ENCODE assay signal across 8 cellular contexts in the genomic region with DNA sequence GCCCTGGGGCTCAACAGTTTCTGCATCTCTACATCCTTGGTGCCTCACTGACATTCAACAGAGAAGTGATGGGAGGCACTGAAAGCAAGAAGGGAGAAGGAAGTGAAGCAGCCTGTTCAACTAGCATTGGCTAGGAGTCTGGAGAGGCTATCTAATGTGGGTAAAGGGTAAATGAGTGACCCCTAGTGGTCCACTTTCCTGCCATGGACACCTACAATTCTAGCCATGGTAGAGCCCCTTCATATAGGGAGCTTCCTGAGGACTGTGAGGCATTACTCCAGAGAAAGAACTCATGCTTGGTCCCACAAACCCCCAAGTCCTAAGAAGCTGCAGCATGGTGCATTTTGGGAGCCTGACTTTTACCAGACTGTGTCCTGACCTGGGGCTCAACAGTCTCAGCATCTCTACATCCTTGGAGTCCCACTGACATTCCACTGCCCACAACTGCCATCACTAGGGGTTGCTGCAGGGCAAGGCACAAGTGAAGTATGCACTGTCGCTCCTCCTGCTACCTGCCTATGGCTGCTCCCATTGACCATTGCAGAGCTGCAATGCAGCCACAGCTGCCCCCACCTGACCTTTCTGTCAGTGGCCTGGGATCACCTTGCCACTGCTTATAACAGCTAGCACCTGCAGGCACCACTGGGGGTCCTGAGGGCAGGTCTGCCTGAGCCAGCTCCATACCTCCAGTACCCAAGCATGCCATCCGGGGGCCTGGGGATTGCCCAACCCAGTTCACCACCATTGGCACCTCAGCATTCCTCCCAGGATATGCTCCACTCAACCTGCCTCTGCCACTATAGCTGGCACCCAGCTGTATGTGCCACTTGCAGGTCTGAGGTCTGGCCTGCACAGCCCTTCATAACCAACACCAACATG. TPM values are rescaled to one million over a fixed set of nuclear protein-coding genes. Genes with fewer than 3 reads are reported as not detected.
DNase-seq lines count a peak whose midpoint lies in the region; ATAC-seq, FAIRE-seq and TF ChIP-seq lines count a peak whose summit lies in the region.

No MANE protein-coding gene starts in this region.

- no peak overlapping the region for H3K27ac ChIP-seq in heart right ventricle

- ATAC-seq in GM19324 (IDR thresholded peaks at IDR 0.05; ENCODE audit: low FRiP score, unreplicated experiment) (peak; percentile 57), heart right ventricle (peak in 4 of 8 donors; percentile 46 to 68 (median 49)), HG03439 (IDR thresholded peaks at IDR 0.05; ENCODE audit: unreplicated experiment) (no peak)

- TF ChIP-seq CTCF in BJ (IDR thresholded peaks at IDR 0.05; ENCODE audit: insufficient read depth, low read depth, low read length) (peak; percentile 13; the same call in 1 of the 2 replicates), heart right ventricle (IDR thresholded peaks at IDR 0.05) (peak in 7 of 9 donors; percentile 20 to 47 (median 36))

- FAIRE-seq in urothelium cell line (lab: Jason Lieb, UNC), result peak; percentile 50

- POLR2A ChIA-PET in BJ (lab: Charles Lee), result no interaction called here

- intact Hi-C loops in heart right ventricle (cut with DNase I), result loop anchor here in 2 of 10 donors (1.0 to 5.0 kb wide), 2 partner anchors 258 to 259 kb away; no protein-coding TSS in a partner anchor

- no peak for DNase-seq in BJ (ENCODE audit: low read depth)
- peak; percentile 93 for DNase-seq in SK-MEL-5 (ENCODE audit: low read depth, low spot score)
- DNase-seq in heart right ventricle, result no peak
- DNase-seq in urothelium cell line (ENCODE audit: low spot score), result peak; percentile 16
- DNase-seq in SKM-1 (lab: John Stamatoyannopoulos, UW; ENCODE audit: unreplicated experiment), result no peak
- no peak for DNase-seq in activated effector memory CD4-positive, alpha-beta T cell treated with anti-CD3 and anti-CD28 coated beads, Interleukin-2, amount 50 U/mL, for 16 hours

- H3K9me3 ChIP-seq in heart right ventricle, result peaks cover 0 to 24% (median 9%) of the 10 kb centered on the region in 11 donors

- H3K36me3 ChIP-seq in BJ (ENCODE audit: control insufficient read depth, insufficient read depth, low read length) (no peaks in the 10 kb centered on the region), heart right ventricle (no peaks in the 10 kb centered on the region)

- H3K4me3 ChIP-seq in BJ (ENCODE audit: low read depth, low read length) (no peak overlapping the region), heart right ventricle (no peak overlapping the region)

- in situ Hi-C loops in SK-MEL-5 (cut with HindIII; ENCODE audit: low pct_unique_long_range_greater_than_20kb, low sequenced_read_pairs), result no loop called here

- H3K4me1 ChIP-seq in heart right ventricle, result no peaks in the 10 kb centered on the region

- CTCF ChIA-PET in BJ (lab: Yijun Ruan, JAX), result interaction anchor here (0.8 to 1.2 kb wide), 3 partner anchors 9 to 36 kb away, joined by 3 read pairs; no protein-coding TSS in a partner anchor

- H3K27me3 ChIP-seq in BJ (ENCODE audit: control insufficient read depth, insufficient read depth, low read length) (no peaks in the 10 kb centered on the region), heart right ventricle (no peaks in the 10 kb centered on the region)

- WGBS in heart right ventricle, 2 donors, result 86 to 93% methylated on average over 2 of the region's 2 CpGs

RNA-seq across cellular contexts. Expression of gene CDK6, which starts 44.1 kb away (rescaled TPM):
- 29.2 and 29.8 TPM in 2 replicates for polyA plus RNA-seq in BJ (2011; rRNA removed)
- 55.3 and 58.4 TPM in 2 replicates for polyA minus RNA-seq in BJ (2011; rRNA and poly(A)+ RNA removed)
- total RNA-seq in SK-MEL-5 (2014; rRNA removed; shearing (Covaris generic)), result 26.9 and 31.0 TPM in 2 replicates
- polyA plus RNA-seq in SK-MEL-5 (2015; cell fraction: cytosol; rRNA removed), result 20.7 and 27.5 TPM in 2 replicates
- polyA plus RNA-seq in SK-MEL-5 (2015; cell fraction: nucleus; rRNA removed), result 14.2 and 30.9 TPM in 2 replicates
- 10 to 100 TPM; 12.9 to 31.5 (median 16.8) TPM for total RNA-seq in heart right ventricle
- 1 to 10 TPM; 2.6 to 3.0 TPM for polyA plus RNA-seq in heart right ventricle

Comparison
In these comparisons a context has a peak if more than half of its experiments do, and no peak if none do; other contexts are left out.
1. DNase-seq: peak in SK-MEL-5 (single experiment) and urothelium cell line (single experiment); none in BJ (single experiment), heart right ventricle (0 of 2), SKM-1 (single experiment) and activated effector memory CD4-positive, alpha-beta T cell treated with anti-CD3 and anti-CD28 coated beads, Interleukin-2, amount 50 U/mL, for 16 hours (single experiment).